In the genomic region with DNA sequence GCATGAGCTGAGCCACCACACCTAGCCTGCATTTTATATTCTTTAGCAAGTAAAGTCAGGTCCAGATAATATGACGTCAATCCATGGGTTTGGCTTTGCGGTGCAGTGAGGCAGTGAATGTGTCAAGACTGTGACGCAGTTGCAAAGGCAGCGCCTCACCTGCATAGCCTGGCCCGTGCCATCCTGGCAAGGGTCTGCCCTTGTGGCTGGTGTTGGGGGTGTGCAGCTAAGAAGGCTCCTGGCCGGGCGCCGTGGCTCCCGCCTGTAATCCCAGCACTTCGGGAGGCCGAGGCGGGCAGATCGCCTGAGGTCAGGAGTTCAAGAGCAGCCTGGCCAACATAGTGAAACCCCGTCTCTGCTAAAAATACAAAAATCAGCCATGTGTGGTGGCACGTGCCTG, we compare ENCODE assay signal across 13 cellular contexts. TPM values are rescaled to one million over a fixed set of nuclear protein-coding genes. Genes with fewer than 3 reads are reported as not detected.
"Had no signal": no experiment of that assay in that cellular context is flagged by ENCODE, and none has a peak within 500 bp of the region (broad histone marks: within the 10 kb centered on the region; RNA-seq: fewer than 3 reads in every experiment).

No MANE protein-coding gene starts in this region.

- H3K27ac ChIP-seq: cardiac muscle cell, left lung had no signal

- H3K9me3 ChIP-seq: left lung had no signal

- H3K4me3 ChIP-seq: cardiac muscle cell, left lung, smooth muscle cell had no signal

- DNase-seq: activated CD4-positive, alpha-beta memory T cell treated with anti-CD3 and anti-CD28 coated beads, Interleukin-2, amount 10 ng/mL, durations not matched to agents 7 days and 5 days; activated CD4-positive, alpha-beta T cell treated with anti-CD3 and anti-CD28 coated beads for 4 hours; activated naive CD4-positive, alpha-beta T cell treated with anti-CD3 and anti-CD28 coated beads for 36 hours; left lung; mesenchymal stem cell; occipital lobe; right cardiac atrium; SW 1271 had no signal

- H3K27me3 ChIP-seq: cardiac muscle cell, left lung had no signal

- ATAC-seq: activated T-helper 17 cell treated with anti-CD3 and anti-CD28 coated beads, Interleukin-2, amount 50 U/mL, for 72 hours; natural killer cell treated with Interleukin-12 subunit alpha and Interleukin-12 subunit beta and Interleukin-15 and Interleukin-18, amount 100 ng/mL, for 72 hours; WTC11 had no signal

- H3K4me2 ChIP-seq: smooth muscle cell had no signal

RNA-seq across cellular contexts. Expression of a gene that starts 28.2 kb away (rescaled TPM):
- total RNA-seq: occipital lobe had no signal
- polyA plus RNA-seq: right cardiac atrium had no signal
